ENCODE assay signal across 1 cellular context in genomic region chr17:1709403-1709891, GRCh38.
TF ChIP-seq lines count a peak whose summit lies in the region.

No MANE protein-coding gene starts in this region.

TF ChIP-seq in GM23338, 12 proteins besides CTCF, POLR2A, EP300 and RAD21 (continued from another document):
- TF ChIP-seq ZNF462 (CRISPR knock-in tag; IDR thresholded peaks at IDR 0.05), result no peak
- TF ChIP-seq REST (IDR thresholded peaks at IDR 0.05; ENCODE audit: unreplicated experiment), result no peak
- TF ChIP-seq EZH2phosphoT487 (IDR thresholded peaks at IDR 0.05; ENCODE audit: unreplicated experiment), result no peak
- TF ChIP-seq STAT1 (IDR thresholded peaks at IDR 0.05; ENCODE audit: unreplicated experiment), result no peak
- no peak for TF ChIP-seq POLR2AphosphoS5 (IDR thresholded peaks at IDR 0.05; ENCODE audit: low read depth)
- no peak for TF ChIP-seq ETS1 (IDR thresholded peaks at IDR 0.05)
- TF ChIP-seq NANOG (IDR thresholded peaks at IDR 0.05; ENCODE audit: borderline replicate concordance), result no peak
TF ChIP-seq in GM23338: peak in this region for 0.
